In genomic region chr20:64077094-64077493, GRCh38 we compare ENCODE assay signal across 8 cellular contexts. TPM values are rescaled to one million over a fixed set of nuclear protein-coding genes. Genes with fewer than 3 reads are reported as not detected.
DNase-seq lines count a peak whose midpoint lies in the region.

No MANE protein-coding gene starts in this region.

- DNase-seq in GF-D8 (lab: John Stamatoyannopoulos, UW) (peak; percentile 76), Karpas-422 (peak; percentile 96), NCI-H1694 treated with DMSO at 0.1 percent for 48 hours (lab: John Stamatoyannopoulos, UW) (no peak), SJCRH30 (no peak), COLO668 (lab: John Stamatoyannopoulos, UW; ENCODE audit: unreplicated experiment) (no peak), NCI-H82 treated with DMSO at 0.1 percent for 48 hours (lab: John Stamatoyannopoulos, UW; ENCODE audit: unreplicated experiment) (no peak)
- peak; percentile 32 for DNase-seq in activated naive CD4-positive, alpha-beta T cell treated with Interleukin-2 at 50 U/mL for 16 hours

- H3K4me1 ChIP-seq in Karpas-422 (ENCODE audit: low read length) (peaks cover 76% of the 10 kb centered on the region), muscle layer of duodenum (ENCODE audit: control insufficient read depth in 1 of 2, insufficient read depth in 2 of 2, low read length in 2 of 2) (peaks cover 8 to 13% of the 10 kb centered on the region in 2 donors), SJCRH30 (peaks cover 14% of the 10 kb centered on the region)

- H3K9me2 ChIP-seq in Karpas-422 (replicated peaks; ENCODE audit: insufficient read depth, low read length), result no peaks in the 10 kb centered on the region

- H3K27me3 ChIP-seq in Karpas-422 (ENCODE audit: low read length) (no peaks in the 10 kb centered on the region), muscle layer of duodenum (ENCODE audit: low read depth, low read length) (no peaks in the 10 kb centered on the region), SJCRH30 (peaks cover 6% of the 10 kb centered on the region)

- H2AFZ ChIP-seq in Karpas-422 (ENCODE audit: low read length), result no peak overlapping the region

- peak overlapping the region; percentile 96 for H3K9ac ChIP-seq in Karpas-422 (ENCODE audit: low read length)

- H3K4me3 ChIP-seq in Karpas-422 (ENCODE audit: low read length), result peak overlapping the region; percentile 73
- peak overlapping the region; percentile 26 to 82 for H3K4me3 ChIP-seq in muscle layer of duodenum (ENCODE audit: low read depth in 1 of 2, low read length in 2 of 2)
- no peak overlapping the region for H3K4me3 ChIP-seq in SJCRH30

- H3K27ac ChIP-seq in Karpas-422 (ENCODE audit: low read length), result peak overlapping the region; percentile 100
- no peak overlapping the region for H3K27ac ChIP-seq in muscle layer of duodenum (ENCODE audit: low read length)
- H3K27ac ChIP-seq in SJCRH30, result no peak overlapping the region

- H3K36me3 ChIP-seq in Karpas-422 (ENCODE audit: insufficient read depth, low read length) (peaks cover 20% of the 10 kb centered on the region), muscle layer of duodenum (ENCODE audit: control insufficient read depth in 1 of 2, insufficient read depth in 2 of 2, low read length in 2 of 2) (peaks cover 0 to 22% of the 10 kb centered on the region in 2 donors), SJCRH30 (no peaks in the 10 kb centered on the region)

- H3K79me2 ChIP-seq in Karpas-422 (ENCODE audit: low read length), result peaks cover 19% of the 10 kb centered on the region

- no peaks in the 10 kb centered on the region for H4K20me1 ChIP-seq in Karpas-422 (ENCODE audit: insufficient read depth, low read depth, low read length)

- no peaks in the 10 kb centered on the region for H3K9me3 ChIP-seq in Karpas-422 (ENCODE audit: low read length)
- H3K9me3 ChIP-seq in muscle layer of duodenum (ENCODE audit: control insufficient read depth in 1 of 2, low read length in 2 of 2), result no peaks in the 10 kb centered on the region
- H3K9me3 ChIP-seq in SJCRH30 (replicated peaks), result no peaks in the 10 kb centered on the region

- peak overlapping the region; percentile 93 for H3K4me2 ChIP-seq in Karpas-422 (ENCODE audit: low read depth, low read length, poor library complexity, severe bottlenecking)

RNA-seq across cellular contexts. Expression of gene RGS19, which starts 2.2 kb away (rescaled TPM):
- total RNA-seq in Karpas-422 (2014; rRNA removed; shearing (Covaris generic); ENCODE audit: low replicate concordance), result 172 and 272 TPM in 2 replicates
- total RNA-seq in SJCRH30 (2014; rRNA removed; shearing (Covaris generic)), result 17.2 and 18.8 TPM in 2 replicates

RNA-seq across cellular contexts. Expression of gene OPRL1, which starts 2.8 kb away (rescaled TPM):
- 34.0 and 60.6 TPM in 2 replicates for total RNA-seq in Karpas-422 (2014; rRNA removed; shearing (Covaris generic); ENCODE audit: low replicate concordance)
- total RNA-seq in SJCRH30 (2014; rRNA removed; shearing (Covaris generic)), result 0.28 and 0.43 TPM in 2 replicates

RNA-seq across cellular contexts. Expression of gene LKAAEAR1, which starts 7.1 kb away (rescaled TPM):
- not detected in 2 replicates for total RNA-seq in Karpas-422 (2014; rRNA removed; shearing (Covaris generic); ENCODE audit: low replicate concordance)
- not detected in 2 replicates for total RNA-seq in SJCRH30 (2014; rRNA removed; shearing (Covaris generic))

RNA-seq across cellular contexts. Expression of gene TCEA2, which starts 14.1 kb away (rescaled TPM):
- 124 and 197 TPM in 2 replicates for total RNA-seq in Karpas-422 (2014; rRNA removed; shearing (Covaris generic); ENCODE audit: low replicate concordance)
- 12.6 and 16.9 TPM in 2 replicates for total RNA-seq in SJCRH30 (2014; rRNA removed; shearing (Covaris generic))

RNA-seq across cellular contexts. Expression of gene SOX18, which starts 27.7 kb away (rescaled TPM):
- not detected in 2 replicates for total RNA-seq in Karpas-422 (2014; rRNA removed; shearing (Covaris generic); ENCODE audit: low replicate concordance)
- total RNA-seq in SJCRH30 (2014; rRNA removed; shearing (Covaris generic)), result 0.13 and 0.14 TPM in 2 replicates

Comparison
In these comparisons a context has a peak if more than half of its experiments do, and no peak if none do; other contexts are left out.
1. DNase-seq: peak in GF-D8 (single experiment), Karpas-422 (single experiment) and activated naive CD4-positive, alpha-beta T cell treated with Interleukin-2 at 50 U/mL for 16 hours (single experiment); none in NCI-H1694 treated with DMSO at 0.1 percent for 48 hours (single experiment), SJCRH30 (0 of 2), COLO668 (single experiment) and NCI-H82 treated with DMSO at 0.1 percent for 48 hours (single experiment).
2. RNA of gene OPRL1, which starts 2.8 kb away (total RNA-seq): 34.0 to 60.6 TPM in Karpas-422; 0.28 to 0.43 TPM in SJCRH30; every median in the first group is over 10 times any median in the second.